8 cellular contexts compared by ENCODE assay signal in genomic region chr2:173264603-173265366, GRCh38.
A peak's percentile ranks its signal among the peaks of the same experiment; 100 is the strongest.
DNase-seq lines count a peak whose midpoint lies in the region; ATAC-seq, FAIRE-seq and TF ChIP-seq lines count a peak whose summit lies in the region.

No MANE protein-coding gene starts in this region.

- TF ChIP-seq CTCF in glutamatergic neuron (IDR thresholded peaks at IDR 0.05; ENCODE audit: partially characterized antibody, unreplicated experiment), result no peak

- no peaks in the 10 kb centered on the region for H3K36me3 Mint-ChIP-seq in CD4-positive, CD25-positive, alpha-beta regulatory T cell
- peaks cover 18% of the 10 kb centered on the region for H3K36me3 Mint-ChIP-seq in T-helper 2 cell treated with Interferon-gamma antibody and Interleukin-4, amounts not matched to agents 5 μg/mL and 100 μg/mL, for 36 hours (ENCODE audit: low read depth)
- H3K36me3 Mint-ChIP-seq in memory B cell (peaks cover 6% of the 10 kb centered on the region), glutamatergic neuron (ENCODE audit: unreplicated experiment) (no peaks in the 10 kb centered on the region)

- no peak overlapping the region for H3K27ac ChIP-seq in CD4-positive, CD25-positive, alpha-beta regulatory T cell (ENCODE audit: insufficient read depth, low read length, poor library complexity, severe bottlenecking)

- peak; percentile 86 for FAIRE-seq in GM19239 (lab: Jason Lieb, UNC)

- peaks cover 13% of the 10 kb centered on the region for H3K4me1 ChIP-seq in CD4-positive, CD25-positive, alpha-beta regulatory T cell (ENCODE audit: control insufficient read depth, insufficient read depth, low read length, poor library complexity, severe bottlenecking)

- peak overlapping the region; percentile 0 to 88 (median 51) for H3K27ac Mint-ChIP-seq in CD4-positive, CD25-positive, alpha-beta regulatory T cell
- H3K27ac Mint-ChIP-seq in T-helper 2 cell treated with Interferon-gamma antibody and Interleukin-4, amounts not matched to agents 5 μg/mL and 100 μg/mL, for 36 hours, result peak overlapping the region; percentile 50
- H3K27ac Mint-ChIP-seq in memory B cell (peak overlapping the region; percentile 94), glutamatergic neuron (ENCODE audit: unreplicated experiment) (no peak overlapping the region)

- peak in 2 of 3 donors; percentile 21 to 72 for DNase-seq in CD4-positive, CD25-positive, alpha-beta regulatory T cell
- DNase-seq in GM19239 (ENCODE audit: insufficient read length, low spot score) (peak; percentile 28), memory B cell (ENCODE audit: low spot score in 2 of 2) (peak; percentile 27 to 66), inferior parietal cortex (ENCODE audit: extremely low spot score) (no peak), H7 (no peak), glutamatergic neuron (no peak)
- peak; percentile 27 for DNase-seq in T-helper 2 cell treated with Interferon-gamma antibody and Interleukin-4, amounts not matched to agents 5 μg/mL and 100 μg/mL, for 36 hours (ENCODE audit: low spot score)

- ATAC-seq in CD4-positive, CD25-positive, alpha-beta regulatory T cell (ENCODE audit: low read depth in 2 of 2), result peak; percentile 75 to 77
- ATAC-seq in HG03103 (IDR thresholded peaks at IDR 0.05; ENCODE audit: low read depth, unreplicated experiment) (peak; percentile 89), memory B cell (ENCODE audit: low read depth) (peak; percentile 99)

- H3K4me1 Mint-ChIP-seq in CD4-positive, CD25-positive, alpha-beta regulatory T cell, result peaks cover 4 to 19% (median 13%) of the 10 kb centered on the region in 4 donors
- H3K4me1 Mint-ChIP-seq in T-helper 2 cell treated with Interferon-gamma antibody and Interleukin-4, amounts not matched to agents 5 μg/mL and 100 μg/mL, for 36 hours (ENCODE audit: low read depth), result peaks cover 14% of the 10 kb centered on the region
- H3K4me1 Mint-ChIP-seq in memory B cell (peaks cover 13% of the 10 kb centered on the region), glutamatergic neuron (ENCODE audit: low read depth, unreplicated experiment) (peaks cover 3% of the 10 kb centered on the region)

- H3K27me3 Mint-ChIP-seq in CD4-positive, CD25-positive, alpha-beta regulatory T cell, result no peaks in the 10 kb centered on the region
- no peaks in the 10 kb centered on the region for H3K27me3 Mint-ChIP-seq in T-helper 2 cell treated with Interferon-gamma antibody and Interleukin-4, amounts not matched to agents 5 μg/mL and 100 μg/mL, for 36 hours (ENCODE audit: low read depth)
- H3K27me3 Mint-ChIP-seq in memory B cell (no peaks in the 10 kb centered on the region), glutamatergic neuron (ENCODE audit: unreplicated experiment) (peaks cover 1% of the 10 kb centered on the region)

- no peaks in the 10 kb centered on the region for H3K36me3 ChIP-seq in CD4-positive, CD25-positive, alpha-beta regulatory T cell (ENCODE audit: control insufficient read depth, insufficient read depth, low read length)
- no peaks in the 10 kb centered on the region for H3K36me3 ChIP-seq in H7 (replicated peaks; ENCODE audit: control insufficient read depth, insufficient read depth, low read length)

- H3K4me3 Mint-ChIP-seq in CD4-positive, CD25-positive, alpha-beta regulatory T cell, result peak overlapping the region; percentile 3 to 84 (median 59)
- peak overlapping the region; percentile 59 for H3K4me3 Mint-ChIP-seq in T-helper 2 cell treated with Interferon-gamma antibody and Interleukin-4, amounts not matched to agents 5 μg/mL and 100 μg/mL, for 36 hours
- peak overlapping the region; percentile 95 for H3K4me3 Mint-ChIP-seq in memory B cell
- H3K4me3 Mint-ChIP-seq in glutamatergic neuron (ENCODE audit: unreplicated experiment), result no peak overlapping the region

- no peaks in the 10 kb centered on the region for H3K27me3 ChIP-seq in CD4-positive, CD25-positive, alpha-beta regulatory T cell (ENCODE audit: control insufficient read depth, insufficient read depth, low read length)
- no peaks in the 10 kb centered on the region for H3K27me3 ChIP-seq in H7 (ENCODE audit: control insufficient read depth, insufficient read depth, low read length)

- peak overlapping the region; percentile 71 for H3K4me3 ChIP-seq in CD4-positive, CD25-positive, alpha-beta regulatory T cell (ENCODE audit: low read depth, low read length)
- no peak overlapping the region for H3K4me3 ChIP-seq in H7 (ENCODE audit: insufficient read depth, low read depth, low read length)

- peaks cover 0 to 3% (median 0%) of the 10 kb centered on the region in 7 donors for H3K9me3 Mint-ChIP-seq in CD4-positive, CD25-positive, alpha-beta regulatory T cell
- no peaks in the 10 kb centered on the region for H3K9me3 Mint-ChIP-seq in T-helper 2 cell treated with Interferon-gamma antibody and Interleukin-4, amounts not matched to agents 5 μg/mL and 100 μg/mL, for 36 hours
- H3K9me3 Mint-ChIP-seq in memory B cell (no peaks in the 10 kb centered on the region), glutamatergic neuron (ENCODE audit: unreplicated experiment) (no peaks in the 10 kb centered on the region)

- H3K9me3 ChIP-seq in CD4-positive, CD25-positive, alpha-beta regulatory T cell (ENCODE audit: control insufficient read depth in 2 of 2, low read length in 2 of 2), result no peaks in the 10 kb centered on the region

Comparison
In these comparisons a context has a peak if more than half of its experiments do, and no peak if none do; other contexts are left out.
1. DNase-seq: peak in CD4-positive, CD25-positive, alpha-beta regulatory T cell (2 of 3), GM19239 (single experiment), T-helper 2 cell treated with Interferon-gamma antibody and Interleukin-4, amounts not matched to agents 5 μg/mL and 100 μg/mL, for 36 hours (single experiment) and memory B cell (2 of 2); none in inferior parietal cortex (single experiment), H7 (single experiment) and glutamatergic neuron (single experiment).
2. Peak in every context shown above with its lines, with median percentiles within 50 percentile points of each other: ATAC-seq.